8 cellular contexts compared by ENCODE assay signal in the genomic region with DNA sequence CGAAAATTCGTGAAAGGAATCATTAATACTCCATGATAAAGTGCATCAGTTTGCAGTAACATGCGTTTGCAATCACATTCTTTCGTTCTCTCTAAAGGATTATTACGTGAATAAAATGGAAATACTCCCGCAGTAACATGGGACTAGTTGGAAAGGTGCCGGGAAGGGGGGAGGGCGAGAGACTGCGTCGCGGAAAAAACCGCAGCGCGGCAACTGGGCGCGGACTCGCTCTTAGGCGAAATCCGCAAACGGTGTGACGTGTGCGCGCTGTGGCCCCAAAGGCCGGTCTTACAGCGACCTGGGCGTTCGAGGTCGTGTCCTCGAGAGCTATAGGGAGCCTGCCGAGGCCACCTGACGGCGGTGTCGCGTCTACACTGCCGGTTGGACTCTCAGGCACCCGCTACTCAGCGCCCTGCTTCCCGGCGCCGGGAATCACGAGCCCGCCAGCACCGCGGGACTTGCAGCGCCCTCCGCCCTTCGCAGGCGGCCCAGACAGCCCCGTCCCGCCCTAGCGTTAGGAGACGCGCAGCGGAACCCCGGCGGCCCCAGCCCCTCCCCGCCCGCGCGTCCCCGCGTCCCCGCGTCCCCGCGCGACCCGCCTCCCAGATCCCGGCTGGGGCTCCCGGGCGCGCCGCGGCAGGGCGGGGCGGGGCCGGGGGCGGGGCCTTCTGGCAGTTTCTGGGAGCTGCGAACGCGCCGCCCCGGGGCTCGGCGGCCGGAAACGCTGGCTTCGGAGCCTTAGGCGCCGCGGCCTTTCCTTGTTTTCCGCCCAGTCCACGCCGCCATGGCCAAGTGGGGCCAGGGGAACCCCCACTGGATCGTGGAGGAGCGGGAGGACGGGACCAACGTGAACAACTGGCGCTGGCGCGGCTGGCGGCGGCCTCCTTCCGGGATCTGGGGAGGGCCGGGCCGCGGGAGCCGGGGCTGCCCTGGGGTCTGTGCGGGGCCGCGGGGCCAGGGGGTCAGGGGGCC. TPM values are rescaled to one million over a fixed set of nuclear protein-coding genes. Genes with fewer than 3 reads are reported as not detected.
DNase-seq lines count a peak whose midpoint lies in the region; ATAC-seq and TF ChIP-seq lines count a peak whose summit lies in the region.

No MANE protein-coding gene starts in this region.

- peak; percentile 61 for DNase-seq in NCI-H128 (lab: John Stamatoyannopoulos, UW; ENCODE audit: unreplicated experiment)
- peak; percentile 83 for DNase-seq in SKM-1 treated with dmso at 0.1 percent for 144 hours (lab: John Stamatoyannopoulos, UW; ENCODE audit: unreplicated experiment)
- DNase-seq in activated naive CD8-positive, alpha-beta T cell treated with anti-CD3 and anti-CD28 coated beads, Interleukin-2, amount 10 ng/mL, durations not matched to agents 7 days and 5 days = peak; percentile 99
- DNase-seq in Right ventricle myocardium superior = peak; percentile 97
- DNase-seq in tibial artery = peak; percentile 90 to 96

- H3K4me1 Mint-ChIP-seq in activated naive CD8-positive, alpha-beta T cell treated with anti-CD3 and anti-CD28 coated beads, Interleukin-2, amount 10 ng/mL, durations not matched to agents 7 days and 5 days = peaks cover 39% of the 10 kb centered on the region

- TF ChIP-seq CTCF in GM12875 (IDR thresholded peaks at IDR 0.05; ENCODE audit: borderline replicate concordance, insufficient read depth, low read depth, low read length) (peak; percentile 8; the same call in 1 of the 2 replicates), parathyroid adenoma (IDR thresholded peaks at IDR 0.05) (no peak), tibial artery (IDR thresholded peaks at IDR 0.05) (peak in 1 of 2 experiments; percentile 16)

- peak overlapping the region; percentile 100 for H2AFZ ChIP-seq in parathyroid adenoma

- intact Hi-C loops in Right ventricle myocardium superior (cut with DNase I) = no loop called here
- intact Hi-C loops in tibial artery (cut with DNase I; ENCODE audit: low total_unique reads) = loop anchor here (2.0 kb wide), 1 partner anchor 362 kb away; a partner anchor contains a TSS

- ATAC-seq in HG02759 (IDR thresholded peaks at IDR 0.05; ENCODE audit: unreplicated experiment) (peak; percentile 82), Right ventricle myocardium superior (ENCODE audit: poor library complexity) (peak; percentile 93)
- ATAC-seq in activated naive CD8-positive, alpha-beta T cell treated with anti-CD3 and anti-CD28 coated beads, Interleukin-2, amount 10 ng/mL, durations not matched to agents 7 days and 5 days (ENCODE audit: low read depth) = peak; percentile 89

- peaks cover 17% of the 10 kb centered on the region for H3K79me2 ChIP-seq in parathyroid adenoma

- H3K9me3 Mint-ChIP-seq in activated naive CD8-positive, alpha-beta T cell treated with anti-CD3 and anti-CD28 coated beads, Interleukin-2, amount 10 ng/mL, durations not matched to agents 7 days and 5 days = no peaks in the 10 kb centered on the region

- peak overlapping the region; percentile 78 for H3K27ac Mint-ChIP-seq in activated naive CD8-positive, alpha-beta T cell treated with anti-CD3 and anti-CD28 coated beads, Interleukin-2, amount 10 ng/mL, durations not matched to agents 7 days and 5 days

- H3K27me3 ChIP-seq in parathyroid adenoma (ENCODE audit: control insufficient read depth, insufficient read depth, low read length) = no peaks in the 10 kb centered on the region
- H3K27me3 ChIP-seq in tibial artery = no peaks in the 10 kb centered on the region

- H3K4me2 ChIP-seq in parathyroid adenoma (ENCODE audit: low read length) = peak overlapping the region; percentile 85

- POLR2A ChIA-PET in activated naive CD8-positive, alpha-beta T cell treated with anti-CD3 and anti-CD28 coated beads, Interleukin-2, amount 10 ng/mL, durations not matched to agents 7 days and 5 days (lab: Charles Lee) = interaction anchor here (0.5 to 3.3 kb wide), 23 partner anchors 9 to 676 kb away, joined by 3 to 23 read pairs (median 5); a partner anchor contains a TSS

- peak overlapping the region; percentile 99 for H3K9ac ChIP-seq in parathyroid adenoma

- H3K4me1 ChIP-seq in parathyroid adenoma = peaks cover 35% of the 10 kb centered on the region
- peaks cover 0 to 46% (median 39%) of the 10 kb centered on the region in 4 donors for H3K4me1 ChIP-seq in tibial artery

- H3K27me3 Mint-ChIP-seq in activated naive CD8-positive, alpha-beta T cell treated with anti-CD3 and anti-CD28 coated beads, Interleukin-2, amount 10 ng/mL, durations not matched to agents 7 days and 5 days = peaks cover 8% of the 10 kb centered on the region

- H3K36me3 Mint-ChIP-seq in activated naive CD8-positive, alpha-beta T cell treated with anti-CD3 and anti-CD28 coated beads, Interleukin-2, amount 10 ng/mL, durations not matched to agents 7 days and 5 days = peaks cover 24% of the 10 kb centered on the region

- H3K36me3 ChIP-seq in parathyroid adenoma (ENCODE audit: control insufficient read depth, insufficient read depth, low read length) (no peaks in the 10 kb centered on the region), tibial artery (peaks cover 13 to 23% (median 14%) of the 10 kb centered on the region in 3 donors)

- peak overlapping the region; percentile 94 for H3K4me3 Mint-ChIP-seq in activated naive CD8-positive, alpha-beta T cell treated with anti-CD3 and anti-CD28 coated beads, Interleukin-2, amount 10 ng/mL, durations not matched to agents 7 days and 5 days

- no peaks in the 10 kb centered on the region for H3K9me3 ChIP-seq in parathyroid adenoma (ENCODE audit: control insufficient read depth, low read length)
- no peaks in the 10 kb centered on the region for H3K9me3 ChIP-seq in tibial artery

- H3K4me3 ChIP-seq in GM12875 (ENCODE audit: low read depth, low read length) = peak overlapping the region; percentile 85
- H3K4me3 ChIP-seq in parathyroid adenoma (ENCODE audit: low read depth, low read length) = peak overlapping the region; percentile 83
- peak overlapping the region; percentile 58 to 82 for H3K4me3 ChIP-seq in tibial artery

- H3K27ac ChIP-seq in parathyroid adenoma = peak overlapping the region; percentile 96
- peak overlapping the region; percentile 90 to 98 for H3K27ac ChIP-seq in tibial artery

RNA-seq across cellular contexts. Expression of a gene that starts 15.1 kb away (rescaled TPM):
- total RNA-seq in activated naive CD8-positive, alpha-beta T cell treated with anti-CD3 and anti-CD28 coated beads, Interleukin-2, amount 10 ng/mL, durations not matched to agents 7 days and 5 days = 10 to 100 TPM in 1 of 2 experiments, 1 to 10 TPM in 1; 7.6 to 16.1 TPM
- total RNA-seq in Right ventricle myocardium superior = 30.7 TPM

Comparison
In these comparisons a context has a peak if more than half of its experiments do, and no peak if none do; other contexts are left out.
1. Peak in every context shown above with its lines: DNase-seq, ATAC-seq, H3K4me3 ChIP-seq and H3K27ac ChIP-seq.